Comparison of ENCODE assay signal across 8 cellular contexts in genomic region chr1:209784276-209785169, GRCh38. TPM values are rescaled to one million over a fixed set of nuclear protein-coding genes. Genes with fewer than 3 reads are reported as not detected.
DNase-seq lines count a peak whose midpoint lies in the region; FAIRE-seq and TF ChIP-seq lines count a peak whose summit lies in the region.

Gene C1orf74, minus strand, starts transcription at chr1:209784559. Its CDS starts 925 bp downstream, at chr1:209783634.

- no peaks in the 10 kb centered on the region; the same call in 1 of the 2 replicates for H3K9me3 ChIP-seq in SJSA1 (replicated peaks)
- no peaks in the 10 kb centered on the region for H3K9me3 ChIP-seq in neuron (ENCODE audit: low read length)

- peak within 1 kb of the TSS; percentile 74 for H2AFZ ChIP-seq in neuron (ENCODE audit: low read depth, low read length)

- FAIRE-seq in frontal cortex (lab: Jason Lieb, UNC), result no peak

- H3K4me3 ChIP-seq in HFF-Myc (replicated peaks; ENCODE audit: low read depth, low read length) (peak within 1 kb of the TSS; percentile 91), SJSA1 (peak within 1 kb of the TSS; percentile 55), neuron (ENCODE audit: low read length) (peak within 1 kb of the TSS; percentile 80)

- H3K36me3 Mint-ChIP-seq in activated naive CD4-positive, alpha-beta T cell treated with anti-CD3 and anti-CD28 coated beads for 36 hours (ENCODE audit: low read depth), result peaks cover 21% of the 10 kb centered on the region

- H3K27me3 ChIP-seq in SJSA1 (replicated peaks), result no peaks in the 10 kb centered on the region
- H3K27me3 ChIP-seq in neuron (ENCODE audit: insufficient read depth, low read length), result peaks cover 13% of the 10 kb centered on the region

- intact Hi-C loops in activated naive CD4-positive, alpha-beta T cell treated with anti-CD3 and anti-CD28 coated beads for 36 hours (cut with micrococcal nuclease), result loop anchor here (1.0 kb wide), 5 partner anchors 16 to 43 kb away; partner anchors contain the start of genes TRAF3IP3 and UTP25

- no peaks in the 10 kb centered on the region for H3K9me3 Mint-ChIP-seq in activated naive CD4-positive, alpha-beta T cell treated with anti-CD3 and anti-CD28 coated beads for 36 hours

- H3K4me1 ChIP-seq in SJSA1 (replicated peaks), result peaks cover 4% of the 10 kb centered on the region
- peaks cover 11% of the 10 kb centered on the region for H3K4me1 ChIP-seq in neuron (ENCODE audit: insufficient read depth, low read length)

- DNase-seq in GM04503 (ENCODE audit: low read depth) (peak; percentile 71), HFF-Myc (ENCODE audit: extremely low read depth, low read depth) (peak; percentile 92), MV-4-11 (lab: John Stamatoyannopoulos, UW) (peak; percentile 98), SJSA1 (ENCODE audit: low read depth in 1 of 2, low spot score in 2 of 2) (peak; percentile 98), frontal cortex (ENCODE audit: low spot score in 2 of 2) (peak; percentile 82 to 95), stromal cell of bone marrow (ENCODE audit: low read depth) (peak; percentile 95)
- peak; percentile 100 for DNase-seq in activated naive CD4-positive, alpha-beta T cell treated with anti-CD3 and anti-CD28 coated beads for 36 hours

- peak within 1 kb of the TSS; percentile 97 for H3K27ac Mint-ChIP-seq in activated naive CD4-positive, alpha-beta T cell treated with anti-CD3 and anti-CD28 coated beads for 36 hours

- H3K27me3 Mint-ChIP-seq in activated naive CD4-positive, alpha-beta T cell treated with anti-CD3 and anti-CD28 coated beads for 36 hours (ENCODE audit: low read depth), result no peaks in the 10 kb centered on the region

- TF ChIP-seq CTCF in HFF-Myc (IDR thresholded peaks at IDR 0.05; ENCODE audit: low read depth, low read length, missing control alignments), result no peak

- H3K4me3 Mint-ChIP-seq in activated naive CD4-positive, alpha-beta T cell treated with anti-CD3 and anti-CD28 coated beads for 36 hours, result peak within 1 kb of the TSS; percentile 92

- H3K27ac ChIP-seq in SJSA1, result peak within 1 kb of the TSS; percentile 63

- 0 out of 2 replicates have a peak, but pooled peaks cover 5% of the 10 kb centered on the region for H3K36me3 ChIP-seq in SJSA1
- no peaks in the 10 kb centered on the region for H3K36me3 ChIP-seq in neuron (ENCODE audit: insufficient read depth, low read length)

- CTCF ChIA-PET in activated naive CD4-positive, alpha-beta T cell treated with anti-CD3 and anti-CD28 coated beads for 36 hours (lab: Charles Lee), result interaction anchor here (0.5 to 3.7 kb wide), 6 partner anchors 11 to 55 kb away, joined by 3 to 32 read pairs (median 7); no protein-coding TSS in a partner anchor

- peaks cover 37% of the 10 kb centered on the region for H3K4me1 Mint-ChIP-seq in activated naive CD4-positive, alpha-beta T cell treated with anti-CD3 and anti-CD28 coated beads for 36 hours (ENCODE audit: low read depth)

RNA-seq across cellular contexts. Expression of gene C1orf74, which starts in this region (rescaled TPM):
- 3.5 and 4.1 TPM in 2 replicates for total RNA-seq in SJSA1 (2014; rRNA removed; shearing (Covaris generic))
- 1 to 10 TPM; 3.5 to 4.6 TPM for total RNA-seq in activated naive CD4-positive, alpha-beta T cell treated with anti-CD3 and anti-CD28 coated beads for 36 hours
- total RNA-seq in frontal cortex, result 3.3 TPM

Comparison
In these comparisons a context has a peak if more than half of its experiments do, and no peak if none do; other contexts are left out.
1. Peak in every context shown above with its lines: DNase-seq, H3K4me3 ChIP-seq and H3K27ac ChIP-seq.